Comparison of ENCODE assay signal across 9 cellular contexts in genomic region chr3:178966299-178967183, GRCh38.
A peak's percentile ranks its signal among the peaks of the same experiment; 100 is the strongest.
DNase-seq lines count a peak whose midpoint lies in the region; ATAC-seq and TF ChIP-seq lines count a peak whose summit lies in the region.
"Had no signal": no experiment of that assay in that cellular context is flagged by ENCODE, and none has a peak within 500 bp of the region (broad histone marks: within the 10 kb centered on the region; RNA-seq: fewer than 3 reads in every experiment).

No MANE protein-coding gene starts in this region.

- peak overlapping the region; percentile 64 for H2AFZ ChIP-seq in ACC112 (ENCODE audit: low read length, unreplicated experiment)

- peaks cover 12 to 23% (median 15%) of the 10 kb centered on the region in 3 donors for H3K4me1 Mint-ChIP-seq in CD8-positive, alpha-beta memory T cell

- peak overlapping the region; percentile 58 for H3K4me3 ChIP-seq in ACC112 (ENCODE audit: low read depth, low read length)
- H3K4me3 ChIP-seq in body of pancreas, result no peak overlapping the region
- no peak overlapping the region for H3K4me3 ChIP-seq in left lung
- no peak overlapping the region for H3K4me3 ChIP-seq in CD8-positive, alpha-beta memory T cell (ENCODE audit: low read length)
- H3K4me3 ChIP-seq: HAP-1 had no signal

- TF ChIP-seq CTCF in body of pancreas (IDR thresholded peaks at IDR 0.05) (peak; percentile 12 to 70 (median 60)), left lung (IDR thresholded peaks at IDR 0.05) (peak in 1 of 2 donors; percentile 36)

- H3K9me3 Mint-ChIP-seq in CD8-positive, alpha-beta memory T cell, result peaks cover 0 to 1% (median 0%) of the 10 kb centered on the region in 5 donors

- H3K27me3 ChIP-seq in ACC112 (ENCODE audit: insufficient read depth, low read length) (no peaks in the 10 kb centered on the region; the same call in 1 of the 2 replicates), body of pancreas (no peaks in the 10 kb centered on the region), left lung (no peaks in the 10 kb centered on the region)
- no peaks in the 10 kb centered on the region for H3K27me3 ChIP-seq in CD8-positive, alpha-beta memory T cell (ENCODE audit: insufficient read depth, low read length, poor library complexity, severe bottlenecking)

- H3K4me3 Mint-ChIP-seq in CD8-positive, alpha-beta memory T cell, result no peak overlapping the region

- H3K27me3 Mint-ChIP-seq in CD8-positive, alpha-beta memory T cell, result peaks cover 0 to 3% of the 10 kb centered on the region in 2 donors

- no peaks in the 10 kb centered on the region for H3K9me3 ChIP-seq in body of pancreas
- no peaks in the 10 kb centered on the region for H3K9me3 ChIP-seq in left lung
- no peaks in the 10 kb centered on the region for H3K9me3 ChIP-seq in CD8-positive, alpha-beta memory T cell (ENCODE audit: low read length)
- H3K9me3 ChIP-seq: HAP-1 had no signal

- H3K27ac Mint-ChIP-seq in CD8-positive, alpha-beta memory T cell, result peak overlapping the region in 1 of 8 donors; percentile 17

- peaks cover 0 to 12% (median 0%) of the 10 kb centered on the region in 3 donors for H3K36me3 Mint-ChIP-seq in CD8-positive, alpha-beta memory T cell

- H3K4me1 ChIP-seq in ACC112 (ENCODE audit: control insufficient read depth, insufficient read depth, low read length, unreplicated experiment) (peaks cover 11% of the 10 kb centered on the region), body of pancreas (peaks cover 8% of the 10 kb centered on the region), left lung (peaks cover 3 to 12% of the 10 kb centered on the region in 2 donors)
- H3K4me1 ChIP-seq in CD8-positive, alpha-beta memory T cell (ENCODE audit: insufficient read depth, low read length), result peaks cover 5% of the 10 kb centered on the region

- H3K36me3 ChIP-seq in ACC112 (ENCODE audit: insufficient read depth, low read length) (no peaks in the 10 kb centered on the region), body of pancreas (replicated peaks in 1 of 2; ENCODE audit: insufficient read depth in 1 of 2, low read depth in 2 of 2) (no peaks in the 10 kb centered on the region), left lung (no peaks in the 10 kb centered on the region)
- no peaks in the 10 kb centered on the region for H3K36me3 ChIP-seq in CD8-positive, alpha-beta memory T cell (ENCODE audit: insufficient read depth, low read length)
- H3K36me3 ChIP-seq: HAP-1 had no signal

- no peaks in the 10 kb centered on the region for H3K79me2 ChIP-seq in ACC112 (ENCODE audit: control insufficient read depth, insufficient read depth, low read length, unreplicated experiment)

- TF ChIP-seq POLR2A in body of pancreas (IDR thresholded peaks at IDR 0.05), result no peak

- peak; percentile 31 for ATAC-seq in GM18502 (IDR thresholded peaks at IDR 0.05; ENCODE audit: poor library complexity, unreplicated experiment)
- peak; percentile 47 for ATAC-seq in HG03064 (IDR thresholded peaks at IDR 0.05; ENCODE audit: low read depth, unreplicated experiment)
- peak; percentile 86 for ATAC-seq in body of pancreas
- ATAC-seq in left lung, result peak; percentile 69

- POLR2A ChIA-PET in CD8-positive, alpha-beta memory T cell (lab: Charles Lee), result no interaction called here

- peak; percentile 45 for DNase-seq in NCI-H2227 (lab: John Stamatoyannopoulos, UW; ENCODE audit: unreplicated experiment)
- peak; percentile 38 to 61 (median 50) for DNase-seq in body of pancreas
- no peak for DNase-seq in left lung
- no peak for DNase-seq in CD8-positive, alpha-beta memory T cell
- no peak for DNase-seq in OCI-M2 (lab: John Stamatoyannopoulos, UW; ENCODE audit: unreplicated experiment)

- intact Hi-C loops in body of pancreas (cut with DNase I), result loop anchor here (10.0 kb wide), 1 partner anchor 532 kb away; no protein-coding TSS in a partner anchor
- intact Hi-C loops in left lung (cut with DNase I), result loop anchor here in 1 of 2 donors (10.0 kb wide), 1 partner anchor 532 kb away; no protein-coding TSS in a partner anchor

- CTCF ChIA-PET in CD8-positive, alpha-beta memory T cell (lab: Charles Lee), result no interaction called here

- H3K27ac ChIP-seq in ACC112 (ENCODE audit: low read depth, low read length) (no peak overlapping the region), body of pancreas (peak overlapping the region; percentile 4 to 53 (median 24)), left lung (no peak overlapping the region)
- no peak overlapping the region for H3K27ac ChIP-seq in CD8-positive, alpha-beta memory T cell (ENCODE audit: low read depth, low read length)

- WGBS in body of pancreas, 2 donors, result 9 to 11% methylated on average over 6 of the region's 6 CpGs

Comparison
In these comparisons a context has a peak if more than half of its experiments do, and no peak if none do; other contexts are left out.
1. H3K27ac ChIP-seq: peak in body of pancreas (4 of 4); none in ACC112 (single experiment), left lung (0 of 2) and CD8-positive, alpha-beta memory T cell (single experiment).
2. ATAC-seq: peak in every context shown above with its lines; median percentile 86 in body of pancreas; 69 in left lung; 47 in HG03064; 31 in GM18502.
3. DNase-seq: peak in NCI-H2227 (single experiment) and body of pancreas (4 of 4); none in left lung (0 of 2), CD8-positive, alpha-beta memory T cell (0 of 5) and OCI-M2 (single experiment).